Comparison of ENCODE assay signal across 1 cellular context in the genomic region with DNA sequence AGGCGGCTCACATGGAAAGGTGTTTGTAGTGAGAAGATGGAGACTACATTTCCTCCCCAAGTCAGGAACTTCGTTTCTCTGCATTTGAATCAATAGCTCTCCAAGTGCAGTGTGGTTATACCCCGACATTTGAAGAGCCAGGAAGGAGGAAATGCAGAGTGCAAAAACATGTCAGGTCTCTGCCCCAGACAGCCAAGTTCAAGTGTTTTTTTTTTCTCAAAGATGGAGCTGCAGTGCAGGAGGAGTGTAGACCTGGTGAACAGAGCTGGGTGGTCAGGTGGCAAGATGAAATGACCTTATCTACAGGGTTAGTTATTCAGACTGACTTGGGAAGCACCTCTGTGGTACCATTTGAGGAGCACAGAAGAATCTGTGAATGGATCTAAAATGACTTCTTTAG.
TF ChIP-seq lines count a peak whose summit lies in the region.

No MANE protein-coding gene starts in this region.

TF ChIP-seq in IMR-90, 13 proteins besides CTCF, POLR2A, EP300 and RAD21:
- TF ChIP-seq RCOR1 (IDR thresholded peaks at IDR 0.05; ENCODE audit: insufficient replicate concordance, low read length) (no peak), NFE2L2 (IDR thresholded peaks at IDR 0.05; ENCODE audit: low read depth, low read length) (no peak), MAZ (IDR thresholded peaks at IDR 0.05; ENCODE audit: borderline replicate concordance, low read depth, low read length) (no peak), CEBPB (IDR thresholded peaks at IDR 0.05; ENCODE audit: low read depth, low read length) (no peak), FOS (IDR thresholded peaks at IDR 0.05; ENCODE audit: low read depth, low read length) (no peak)
- TF ChIP-seq, protein P1, sequence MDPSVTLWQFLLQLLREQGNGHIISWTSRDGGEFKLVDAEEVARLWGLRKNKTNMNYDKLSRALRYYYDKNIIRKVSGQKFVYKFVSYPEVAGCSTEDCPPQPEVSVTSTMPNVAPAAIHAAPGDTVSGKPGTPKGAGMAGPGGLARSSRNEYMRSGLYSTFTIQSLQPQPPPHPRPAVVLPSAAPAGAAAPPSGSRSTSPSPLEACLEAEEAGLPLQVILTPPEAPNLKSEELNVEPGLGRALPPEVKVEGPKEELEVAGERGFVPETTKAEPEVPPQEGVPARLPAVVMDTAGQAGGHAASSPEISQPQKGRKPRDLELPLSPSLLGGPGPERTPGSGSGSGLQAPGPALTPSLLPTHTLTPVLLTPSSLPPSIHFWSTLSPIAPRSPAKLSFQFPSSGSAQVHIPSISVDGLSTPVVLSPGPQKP (IDR thresholded peaks at IDR 0.05; ENCODE audit: borderline replicate concordance, low read depth, low read length), result no peak
TF ChIP-seq in IMR-90: peak in this region for 0.
